In genomic region chr10:6958254-6958653, GRCh38 we compare ENCODE assay signal across 1 cellular context.
TF ChIP-seq lines count a peak whose summit lies in the region.

No MANE protein-coding gene starts in this region.

TF ChIP-seq in SK-N-SH treated with all-trans-retinoic acid at 6 μM for 48 hours, 23 proteins besides CTCF, POLR2A, EP300 and RAD21 (continued from another document):
- TF ChIP-seq PATZ1 (CRISPR knock-in tag; IDR thresholded peaks at IDR 0.05; ENCODE audit: borderline replicate concordance) (no peak), OSR1 (CRISPR knock-in tag; IDR thresholded peaks at IDR 0.05) (no peak)
